Comparison of ENCODE assay signal across 19 cellular contexts in the genomic region with DNA sequence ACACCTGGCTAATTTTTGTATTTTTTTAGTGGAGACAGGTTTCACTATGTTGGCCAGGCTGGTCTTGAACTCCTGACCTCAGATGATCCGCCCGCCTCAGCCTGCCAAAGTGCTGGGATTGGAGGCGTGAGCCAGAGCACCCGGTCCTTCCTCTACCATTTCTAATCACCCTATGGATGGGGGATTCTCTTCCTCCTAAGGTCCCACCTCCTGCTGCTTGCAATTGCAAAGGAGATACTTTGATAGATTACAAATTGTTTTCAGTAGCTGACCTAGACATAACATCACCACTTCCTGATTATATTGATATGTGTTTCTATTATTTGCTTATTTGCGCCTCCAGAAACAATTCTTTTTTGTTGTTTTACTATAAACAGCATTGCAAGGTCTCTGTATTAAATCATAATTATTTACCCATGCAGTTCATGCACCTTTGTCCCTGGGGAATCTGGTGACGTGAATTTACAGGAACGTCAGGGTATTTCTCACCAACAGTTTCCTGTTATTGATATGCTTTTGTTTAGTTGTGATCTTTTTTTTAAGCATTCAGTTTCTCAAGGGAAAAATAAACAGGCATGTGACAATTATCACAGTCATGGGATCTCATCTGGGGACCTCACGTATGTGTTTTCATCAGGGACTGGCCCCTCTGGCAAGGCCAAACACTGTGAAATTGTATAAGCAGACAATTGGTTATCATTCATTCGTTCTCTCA. TPM values are rescaled to one million over a fixed set of nuclear protein-coding genes. Genes with fewer than 3 reads are reported as not detected.
DNase-seq lines count a peak whose midpoint lies in the region; ATAC-seq and TF ChIP-seq lines count a peak whose summit lies in the region.
"Had no signal": no experiment of that assay in that cellular context is flagged by ENCODE, and none has a peak within 500 bp of the region (broad histone marks: within the 10 kb centered on the region; RNA-seq: fewer than 3 reads in every experiment).

No MANE protein-coding gene starts in this region.

- no peaks in the 10 kb centered on the region for H3K4me1 ChIP-seq in mucosa of descending colon (ENCODE audit: low read depth)

- intact Hi-C loops in mucosa of descending colon (cut with DNase I, micrococcal nuclease): loop anchor here in 1 of 2 donors (10.0 kb wide), 1 partner anchor 203 kb away; no protein-coding TSS in a partner anchor

- DNase-seq in DMS153 (lab: John Stamatoyannopoulos, UW): peak; percentile 35
- DNase-seq in DMS153 treated with DMSO at 0.1 percent for 48 hours (lab: John Stamatoyannopoulos, UW; ENCODE audit: unreplicated experiment): no peak
- DNase-seq in cardiac fibroblast (ENCODE audit: low read depth in 2 of 2): peak; percentile 16 to 63
- DNase-seq in foreskin melanocyte: peak; percentile 12
- DNase-seq in pulmonary artery endothelial cell (ENCODE audit: low read depth, low spot score): peak; percentile 73
- DNase-seq in mucosa of descending colon: no peak
- DNase-seq: Calu3; CD4-positive, alpha-beta memory T cell; DMS79; GM23248; HCEC 1CT; NCI-H187 treated with DMSO at 0.1 percent for 48 hours; NCI-H226; NCI-H69; OCI-M1; SIG-M5 had no signal

- no peak overlapping the region for H3K4me3 ChIP-seq in cardiac fibroblast (replicated peaks in 1 of 2; ENCODE audit: low read depth in 2 of 2, low read length in 2 of 2)
- no peak overlapping the region for H3K4me3 ChIP-seq in mucosa of descending colon
- H3K4me3 ChIP-seq: GM23248 had no signal

- H3K9me3 ChIP-seq in mucosa of descending colon: no peaks in the 10 kb centered on the region

- TF ChIP-seq CTCF in cardiac fibroblast (IDR thresholded peaks at IDR 0.05; ENCODE audit: low read depth, low read length) (no peak), mucosa of descending colon (IDR thresholded peaks at IDR 0.05) (no peak)

- no peaks in the 10 kb centered on the region for H3K36me3 ChIP-seq in mucosa of descending colon (ENCODE audit: low read depth)

- no peak for ATAC-seq in mucosa of descending colon
- ATAC-seq in HG03135 (IDR thresholded peaks at IDR 0.05; ENCODE audit: unreplicated experiment): no peak
- no peak for ATAC-seq in HG03521 (IDR thresholded peaks at IDR 0.05; ENCODE audit: unreplicated experiment)

RNA-seq across cellular contexts. Expression of a gene that starts 43.2 kb away (rescaled TPM):
- total RNA-seq in pulmonary artery endothelial cell (466 and 764 TPM in 2 replicates), mucosa of descending colon (not detected)
- total RNA-seq: B cell, Calu3 had no signal

Comparison
In these comparisons a context has a peak if more than half of its experiments do, and no peak if none do; other contexts are left out.
1. DNase-seq: peak in DMS153 (single experiment), cardiac fibroblast (2 of 2), foreskin melanocyte (single experiment) and pulmonary artery endothelial cell (single experiment); none in DMS153 treated with DMSO at 0.1 percent for 48 hours (single experiment) and mucosa of descending colon (0 of 3).
2. RNA of a gene that starts 43.2 kb away (total RNA-seq): 466 to 764 TPM in pulmonary artery endothelial cell; not detected in mucosa of descending colon; every median in the first group is over 100 times any median in the second.